ENCODE assay signal across 14 cellular contexts in genomic region chr5:10725636-10726035, GRCh38. TPM values are rescaled to one million over a fixed set of nuclear protein-coding genes. Genes with fewer than 3 reads are reported as not detected.
DNase-seq lines count a peak whose midpoint lies in the region; ATAC-seq and TF ChIP-seq lines count a peak whose summit lies in the region.
"Had no signal": no experiment of that assay in that cellular context is flagged by ENCODE, and none has a peak within 500 bp of the region (broad histone marks: within the 10 kb centered on the region; RNA-seq: fewer than 3 reads in every experiment).

No MANE protein-coding gene starts in this region.

- H3K27ac ChIP-seq in adrenal gland, result peak overlapping the region; percentile 69 to 97 (median 84)
- peak overlapping the region; percentile 71 for H3K27ac ChIP-seq in layer of hippocampus (ENCODE audit: low read depth, low read length)
- H3K27ac ChIP-seq in stomach, result peak overlapping the region; percentile 84 to 98 (median 92)
- H3K27ac ChIP-seq: VCaP had no signal

- TF ChIP-seq POLR2A in adrenal gland (IDR thresholded peaks at IDR 0.05) (no peak), stomach (IDR thresholded peaks at IDR 0.05) (no peak)

- TF ChIP-seq CTCF in adrenal gland (IDR thresholded peaks at IDR 0.05) (no peak), stomach (IDR thresholded peaks at IDR 0.05) (no peak)

- DNase-seq in HT-29 (ENCODE audit: low spot score) (peak; percentile 75), adrenal gland (no peak), stomach (no peak), NCI-H748 (lab: John Stamatoyannopoulos, UW; ENCODE audit: unreplicated experiment) (no peak), GDM1 (lab: John Stamatoyannopoulos, UW) (no peak), NCI-H524 (lab: John Stamatoyannopoulos, UW) (no peak)
- DNase-seq: amygdala; CD8-positive, alpha-beta memory T cell; erythroblast; NCI-H2171; stimulated activated CD4-positive, alpha-beta T cell treated with anti-CD3 and anti-CD28 coated beads, Interleukin-12 subunit alpha, Interleukin-12 subunit beta, amount 100 ng/mL, for 4 hours had no signal

- H3K4me1 ChIP-seq in adrenal gland (replicated peaks in 1 of 2) (peaks cover 19 to 26% of the 10 kb centered on the region in 2 donors), stomach (peaks cover 13 to 81% (median 39%) of the 10 kb centered on the region in 4 donors)

- no peaks in the 10 kb centered on the region for H3K27me3 ChIP-seq in adrenal gland
- no peaks in the 10 kb centered on the region for H3K27me3 ChIP-seq in layer of hippocampus (ENCODE audit: control insufficient read depth, insufficient read depth, low read length)
- no peaks in the 10 kb centered on the region for H3K27me3 ChIP-seq in stomach

- H3K9me3 ChIP-seq in adrenal gland (replicated peaks in 1 of 3), result no peaks in the 10 kb centered on the region
- no peaks in the 10 kb centered on the region for H3K9me3 ChIP-seq in stomach

- whole genome bisulfite sequencing in adrenal gland, 4 donors, result 47 to 75% (median 59%) methylated on average over 1 of the region's 1 CpG
- WGBS in stomach, 5 donors, result 24 to 53% (median 32%) methylated on average over 1 of the region's 1 CpG

- intact Hi-C loops in adrenal gland (cut with DNase I) (no loop called here), stomach (cut with DNase I; ENCODE audit: low total_unique reads) (no loop called here)

- no peak for ATAC-seq in HG03196 (IDR thresholded peaks at IDR 0.05; ENCODE audit: unreplicated experiment)

- no peaks in the 10 kb centered on the region for H3K36me3 ChIP-seq in adrenal gland (replicated peaks in 1 of 2)
- peaks cover 0 to 12% (median 2%) of the 10 kb centered on the region in 4 donors for H3K36me3 ChIP-seq in stomach

- H3K4me3 ChIP-seq in adrenal gland (no peak overlapping the region), stomach (no peak overlapping the region)

- no peak for TF ChIP-seq EP300 in stomach (IDR thresholded peaks at IDR 0.05)

RNA-seq across cellular contexts. Expression of gene DAP, which starts 35.4 kb away (rescaled TPM):
- total RNA-seq in HT-29 (2014; rRNA removed; shearing (Covaris generic)), result 45.9 and 54.2 TPM in 2 replicates
- total RNA-seq in adrenal gland (100 to 1,000 TPM in 5 of 8 donors, 10 to 100 TPM in 3; 47.9 to 197 (median 125) TPM), stomach (100 to 1,000 TPM in 2 of 5 donors, 10 to 100 TPM in 2, 1 to 10 TPM in 1; 9.3 to 184 (median 66.9) TPM)
- polyA plus RNA-seq in adrenal gland (100 to 1,000 TPM in 1 of 3 donors, 10 to 100 TPM in 2; 65.5 to 122 (median 68.4) TPM), stomach (100 to 1,000 TPM in 2 of 3 donors, 10 to 100 TPM in 1; 52.6 to 161 (median 150) TPM)
